In the genomic region with DNA sequence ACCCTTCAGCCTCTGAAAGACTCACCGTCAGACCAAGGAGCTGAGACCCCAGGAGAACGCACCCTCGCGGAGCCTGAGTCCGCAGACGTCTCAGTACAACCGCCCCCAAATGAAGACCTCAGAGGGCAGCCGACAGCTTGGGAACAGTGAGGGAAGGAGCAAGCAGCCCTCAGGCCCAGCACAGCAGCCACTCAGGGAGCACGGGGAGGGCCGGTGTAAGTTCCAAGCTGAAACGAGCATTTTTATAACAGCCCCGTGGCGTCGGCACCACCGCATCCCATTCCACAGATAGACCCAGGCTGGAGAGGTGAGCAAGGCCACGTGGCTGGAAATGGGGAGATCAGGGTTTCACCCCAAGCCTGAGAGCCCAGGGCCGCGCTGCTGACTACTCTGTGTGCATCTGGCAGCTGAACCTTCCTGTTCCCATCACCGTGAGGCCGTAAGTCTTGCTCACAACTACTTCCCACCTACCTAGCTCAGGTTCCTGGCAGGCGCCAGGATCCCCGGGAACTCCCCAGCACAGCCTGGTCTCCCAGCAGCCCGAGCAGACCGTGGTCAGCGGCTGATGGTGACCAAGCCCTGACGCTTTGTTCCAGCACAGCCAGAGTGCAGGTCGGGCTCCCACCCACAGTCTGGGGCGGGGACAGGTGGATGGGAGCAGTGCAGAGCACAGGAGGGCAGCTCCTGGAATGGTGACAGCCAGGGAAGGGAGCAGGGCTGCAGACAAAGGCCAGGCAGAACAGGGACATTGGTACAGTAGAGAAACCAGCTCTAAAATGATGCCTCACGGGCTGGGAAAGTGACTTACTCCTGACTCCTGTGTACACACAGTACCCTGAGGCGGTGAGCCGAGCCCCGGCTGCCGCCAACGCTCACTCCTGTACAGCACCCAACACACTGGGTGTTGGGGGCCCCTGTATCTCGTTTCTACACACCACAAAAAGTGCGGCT, we compare ENCODE assay signal across 1 cellular context.
TF ChIP-seq lines count a peak whose summit lies in the region.

No MANE protein-coding gene starts in this region.

TF ChIP-seq in IMR-90, 13 proteins besides CTCF, POLR2A, EP300 and RAD21:
- TF ChIP-seq RCOR1 (IDR thresholded peaks at IDR 0.05; ENCODE audit: insufficient replicate concordance, low read length) = no peak
- TF ChIP-seq RFX5 (IDR thresholded peaks at IDR 0.05; ENCODE audit: low read depth, low read length) = no peak
- TF ChIP-seq BHLHE40 (IDR thresholded peaks at IDR 0.05; ENCODE audit: low read depth, low read length) = no peak
- no peak for TF ChIP-seq NFE2L2 (IDR thresholded peaks at IDR 0.05; ENCODE audit: low read depth, low read length)
- TF ChIP-seq CHD1 (IDR thresholded peaks at IDR 0.05; ENCODE audit: low read depth, low read length) = no peak
- TF ChIP-seq MAFK (IDR thresholded peaks at IDR 0.05; ENCODE audit: low read depth, low read length) = no peak
- TF ChIP-seq MXI1 (IDR thresholded peaks at IDR 0.05; ENCODE audit: borderline replicate concordance, low read depth, low read length) = no peak
- TF ChIP-seq SMC3 (IDR thresholded peaks at IDR 0.05; ENCODE audit: low read depth, low read length) = no peak
- TF ChIP-seq FOS (IDR thresholded peaks at IDR 0.05; ENCODE audit: low read depth, low read length) = no peak
- TF ChIP-seq, protein P1, sequence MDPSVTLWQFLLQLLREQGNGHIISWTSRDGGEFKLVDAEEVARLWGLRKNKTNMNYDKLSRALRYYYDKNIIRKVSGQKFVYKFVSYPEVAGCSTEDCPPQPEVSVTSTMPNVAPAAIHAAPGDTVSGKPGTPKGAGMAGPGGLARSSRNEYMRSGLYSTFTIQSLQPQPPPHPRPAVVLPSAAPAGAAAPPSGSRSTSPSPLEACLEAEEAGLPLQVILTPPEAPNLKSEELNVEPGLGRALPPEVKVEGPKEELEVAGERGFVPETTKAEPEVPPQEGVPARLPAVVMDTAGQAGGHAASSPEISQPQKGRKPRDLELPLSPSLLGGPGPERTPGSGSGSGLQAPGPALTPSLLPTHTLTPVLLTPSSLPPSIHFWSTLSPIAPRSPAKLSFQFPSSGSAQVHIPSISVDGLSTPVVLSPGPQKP (IDR thresholded peaks at IDR 0.05; ENCODE audit: borderline replicate concordance, low read depth, low read length) = no peak
- TF ChIP-seq, protein P2, sequence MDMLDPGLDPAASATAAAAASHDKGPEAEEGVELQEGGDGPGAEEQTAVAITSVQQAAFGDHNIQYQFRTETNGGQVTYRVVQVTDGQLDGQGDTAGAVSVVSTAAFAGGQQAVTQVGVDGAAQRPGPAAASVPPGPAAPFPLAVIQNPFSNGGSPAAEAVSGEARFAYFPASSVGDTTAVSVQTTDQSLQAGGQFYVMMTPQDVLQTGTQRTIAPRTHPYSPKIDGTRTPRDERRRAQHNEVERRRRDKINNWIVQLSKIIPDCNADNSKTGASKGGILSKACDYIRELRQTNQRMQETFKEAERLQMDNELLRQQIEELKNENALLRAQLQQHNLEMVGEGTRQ (IDR thresholded peaks at IDR 0.05; ENCODE audit: low read depth, low read length) = no peak
- TF ChIP-seq MAZ (IDR thresholded peaks at IDR 0.05; ENCODE audit: borderline replicate concordance, low read depth, low read length) = no peak
- no peak for TF ChIP-seq CEBPB (IDR thresholded peaks at IDR 0.05; ENCODE audit: low read depth, low read length)
